ENCODE assay signal across 18 cellular contexts in genomic region chr3:72287941-72288340, GRCh38.
"Had no signal": no experiment of that assay in that cellular context is flagged by ENCODE, and none has a peak within 500 bp of the region (broad histone marks: within the 10 kb centered on the region; RNA-seq: fewer than 3 reads in every experiment).

No MANE protein-coding gene starts in this region.

- H3K27me3 ChIP-seq: body of pancreas, colonic mucosa had no signal

- H3K36me3 ChIP-seq: colonic mucosa, esophagus squamous epithelium, lower lobe of right lung, neutrophil, tibial artery had no signal

- H2AFZ ChIP-seq: parathyroid adenoma had no signal

- H3K9ac ChIP-seq: parathyroid adenoma had no signal

- H3K4me1 ChIP-seq: body of pancreas, colonic mucosa, parathyroid adenoma had no signal

- H3K27ac ChIP-seq: colonic mucosa, lower lobe of right lung, neutrophil, parathyroid adenoma, tibial artery had no signal

- ATAC-seq: activated T-helper 17 cell treated with anti-CD3 and anti-CD28 coated beads, Interleukin-2, amount 50 U/mL, for 72 hours; body of pancreas; left colon; lower lobe of right lung; natural killer cell had no signal

- H3K9me3 ChIP-seq: body of pancreas, colonic mucosa, neutrophil had no signal

- DNase-seq: activated B cell treated with CpG ODN at 0.5 μM for 24 hours; activated CD4-positive, alpha-beta memory T cell treated with anti-CD3 and anti-CD28 coated beads for 36 hours; activated CD4-positive, alpha-beta T cell treated with anti-CD3 and anti-CD28 coated beads for 4 hours; activated naive CD4-positive, alpha-beta T cell; activated naive CD8-positive, alpha-beta T cell treated with anti-CD3 and anti-CD28 coated beads, Interleukin-2, amount 10 ng/mL, durations not matched to agents 7 days and 5 days; activated T-cell treated with anti-CD3 and anti-CD28 coated beads, Interleukin-2, amount 50 U/mL, for 1 hour; amygdala; body of pancreas; colonic mucosa; esophagus squamous epithelium; left colon; lower lobe of right lung; natural killer cell; stimulated activated naive CD4-positive, alpha-beta T cell treated with Interleukin-2 at 50 U/mL for 16 hours; tibial artery had no signal

- H3K4me3 ChIP-seq: body of pancreas, colonic mucosa, esophagus squamous epithelium, lower lobe of right lung, tibial artery had no signal
